23 cellular contexts compared by ENCODE assay signal in genomic region chr18:70024829-70025228, GRCh38.
"Had no signal": no experiment of that assay in that cellular context is flagged by ENCODE, and none has a peak within 500 bp of the region (broad histone marks: within the 10 kb centered on the region; RNA-seq: fewer than 3 reads in every experiment).

No MANE protein-coding gene starts in this region.

- ATAC-seq: gastroesophageal sphincter; left colon; psoas muscle; stimulated activated memory B cell treated with anti-CD40 and anti-IgM and Interleukin-4, amounts not matched to agents 10 μg/mL and 1 μg/mL and 100 μg/mL, for 72 hours; upper lobe of right lung; WTC11 had no signal

- DNase-seq: activated CD4-positive, alpha-beta memory T cell treated with anti-CD3 and anti-CD28 coated beads, Interleukin-2, amount 10 ng/mL, durations not matched to agents 7 days and 5 days; activated CD4-positive, alpha-beta T cell treated with anti-CD3 and anti-CD28 coated beads for 1 hour; activated CD4-positive, alpha-beta T cell treated with anti-CD3 and anti-CD28 coated beads, Interleukin-2, amount 10 ng/mL, durations not matched to agents 7 days and 5 days; activated effector memory CD4-positive, alpha-beta T cell treated with anti-CD3 and anti-CD28 coated beads, Interleukin-2, amount 50 U/mL, for 16 hours; activated naive CD4-positive, alpha-beta T cell treated with anti-CD3 and anti-CD28 coated beads for 36 hours; activated naive CD8-positive, alpha-beta T cell treated with anti-CD3 and anti-CD28 coated beads for 36 hours; adrenal gland; brain microvascular endothelial cell; dorsolateral prefrontal cortex; effector memory CD4-positive, alpha-beta T cell; left colon; naive B cell; nucleus accumbens; psoas muscle; sigmoid colon; small intestine; stimulated activated CD4-positive, alpha-beta T cell treated with anti-CD3 and anti-CD28 coated beads, Interleukin-4, amount 100 ng/mL, for 24 hours; T-helper 2 cell; tibial artery; upper lobe of right lung had no signal
